14 cellular contexts compared by ENCODE assay signal in genomic region chr12:50720501-50720900, GRCh38.
"Had no signal": no experiment of that assay in that cellular context is flagged by ENCODE, and none has a peak within 500 bp of the region (broad histone marks: within the 10 kb centered on the region; RNA-seq: fewer than 3 reads in every experiment).

No MANE protein-coding gene starts in this region.

- DNase-seq: effector memory CD8-positive, alpha-beta T cell; gastrocnemius medialis; heart right ventricle; hypothalamus; islet precursor cell; left lung; lower lobe of right lung; natural killer cell; posterior cingulate gyrus; stimulated activated naive CD4-positive, alpha-beta T cell; trophoblast cell had no signal

- H3K4me1 ChIP-seq: gastrocnemius medialis, left lung, lower lobe of right lung had no signal

- H3K27ac ChIP-seq: epithelial cell of prostate, esophagus muscularis mucosa, gastrocnemius medialis, heart right ventricle, left lung, lower lobe of right lung, skin epidermis had no signal

- H3K27me3 ChIP-seq: esophagus muscularis mucosa, gastrocnemius medialis, heart right ventricle, left lung had no signal

- H3K4me3 ChIP-seq: esophagus muscularis mucosa, gastrocnemius medialis, heart right ventricle, left lung, lower lobe of right lung, skin epidermis had no signal

- H3K9me3 ChIP-seq: esophagus muscularis mucosa, gastrocnemius medialis, heart right ventricle, left lung, lower lobe of right lung had no signal
